In the genomic region with DNA sequence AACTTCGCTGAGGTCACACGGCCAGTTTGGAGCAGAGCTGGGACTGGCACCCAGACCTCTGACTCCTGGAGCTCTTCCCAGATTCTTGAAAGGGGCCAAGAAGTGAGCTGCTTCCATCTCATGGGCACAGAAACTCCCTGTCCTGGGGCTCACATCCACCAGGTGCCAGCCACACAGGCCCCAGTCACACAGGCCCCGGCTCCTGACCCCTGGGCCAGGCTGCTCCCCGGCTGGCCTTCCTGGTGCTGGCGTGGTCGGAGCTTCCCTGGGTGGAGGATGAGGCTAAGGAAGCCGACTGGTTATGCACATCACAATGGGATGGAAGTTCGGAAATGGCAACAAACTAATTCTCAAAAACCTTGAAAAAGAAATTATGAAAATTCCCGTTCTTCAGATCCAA, we compare ENCODE assay signal across 27 cellular contexts. TPM values are rescaled to one million over a fixed set of nuclear protein-coding genes. Genes with fewer than 3 reads are reported as not detected.
"Had no signal": no experiment of that assay in that cellular context is flagged by ENCODE, and none has a peak within 500 bp of the region (broad histone marks: within the 10 kb centered on the region; RNA-seq: fewer than 3 reads in every experiment).

No MANE protein-coding gene starts in this region.

- H3K36me3 ChIP-seq: SJSA1 had no signal

- H3K27ac ChIP-seq: HL-60, SJSA1, SK-N-MC had no signal

- H3K4me3 ChIP-seq: K562, SJSA1, SK-N-MC had no signal

- FAIRE-seq: HTR-8/SVneo, K562 had no signal

- H3K4me1 ChIP-seq: SJSA1 had no signal

- DNase-seq: MV-4-11, NCI-H1048, NCI-H1105, NCI-H1417, NCI-H146, NCI-H1694 treated with DMSO at 0.1 percent for 48 hours, NCI-H1930, NCI-H2081, NCI-H2107, NCI-H2227 treated with DMSO at 0.1 percent for 48 hours, NCI-H524, NCI-H526 treated with DMSO at 0.1 percent for 48 hours, NCI-H748 treated with DMSO at 0.1 percent for 48 hours, PC-3, SHP77 treated with DMSO at 0.1 percent for 48 hours had no signal

- H3K9me3 ChIP-seq: SJSA1 had no signal

RNA-seq across cellular contexts. Expression of gene GABRD, which starts 3.0 kb away (rescaled TPM):
- total RNA-seq: LHCN-M2, MCF 10A, NCI-H460, OCI-LY7, PC-3, RPMI7951, SJSA1 had no signal
- polyA plus RNA-seq: IgD-negative memory B cell, K562 had no signal

RNA-seq across cellular contexts. Expression of gene CFAP74, which starts 12.5 kb away (rescaled TPM):
- total RNA-seq: LHCN-M2, MCF 10A, NCI-H460, OCI-LY7, PC-3, Right ventricle myocardium inferior, RPMI7951, SJSA1 had no signal
- polyA plus RNA-seq: IgD-negative memory B cell had no signal
